In genomic region chr9:105244996-105245719, GRCh38 we compare ENCODE assay signal across 8 cellular contexts. TPM values are rescaled to one million over a fixed set of nuclear protein-coding genes. Genes with fewer than 3 reads are reported as not detected.
DNase-seq lines count a peak whose midpoint lies in the region; ATAC-seq and TF ChIP-seq lines count a peak whose summit lies in the region.

No MANE protein-coding gene starts in this region.

- H3K9me3 Mint-ChIP-seq in stimulated activated naive B cell treated with anti-CD40 and anti-IgM and Interleukin-4, amounts not matched to agents 10 μg/mL and 1 μg/mL and 100 μg/mL, for 72 hours, result no peaks in the 10 kb centered on the region

- DNase-seq in A172 (ENCODE audit: low spot score) (peak; percentile 65), NCI-H748 (lab: John Stamatoyannopoulos, UW; ENCODE audit: unreplicated experiment) (peak; percentile 89), erythroblast (lab: John Stamatoyannopoulos, UW) (peak; percentile 33 to 57)
- peak; percentile 58 for DNase-seq in activated T-cell treated with anti-CD3 and anti-CD28 coated beads, Interleukin-2, amount 50 U/mL, for 1 hour
- peak; percentile 21 for DNase-seq in stimulated activated naive B cell treated with anti-CD40 and anti-IgM and Interleukin-4, amounts not matched to agents 10 μg/mL and 1 μg/mL and 100 μg/mL, for 72 hours

- H3K4me3 ChIP-seq in mucosa of stomach (ENCODE audit: low read length), result peak overlapping the region; percentile 94

- no peaks in the 10 kb centered on the region for H3K27me3 ChIP-seq in mucosa of stomach (ENCODE audit: control insufficient read depth, insufficient read depth, low read length)

- ATAC-seq in GM18517 (IDR thresholded peaks at IDR 0.05; ENCODE audit: unreplicated experiment) (peak; percentile 14), HG03159 (IDR thresholded peaks at IDR 0.05; ENCODE audit: unreplicated experiment) (peak; percentile 23)
- ATAC-seq in stimulated activated naive B cell treated with anti-CD40 and anti-IgM and Interleukin-4, amounts not matched to agents 10 μg/mL and 1 μg/mL and 100 μg/mL, for 72 hours (replicated peaks), result peak; percentile 16 to 21

- H3K4me3 Mint-ChIP-seq in stimulated activated naive B cell treated with anti-CD40 and anti-IgM and Interleukin-4, amounts not matched to agents 10 μg/mL and 1 μg/mL and 100 μg/mL, for 72 hours, result peak overlapping the region; percentile 88

- H3K9me3 ChIP-seq in mucosa of stomach (ENCODE audit: control insufficient read depth, low read length), result no peaks in the 10 kb centered on the region

- peaks cover 8 to 27% of the 10 kb centered on the region in 2 donors for H3K4me1 Mint-ChIP-seq in stimulated activated naive B cell treated with anti-CD40 and anti-IgM and Interleukin-4, amounts not matched to agents 10 μg/mL and 1 μg/mL and 100 μg/mL, for 72 hours

- H3K9ac ChIP-seq in mucosa of stomach (ENCODE audit: low read length), result peak overlapping the region; percentile 98

- no peaks in the 10 kb centered on the region for H3K36me3 ChIP-seq in mucosa of stomach (ENCODE audit: control insufficient read depth, insufficient read depth, low read length)

- H3K4me1 ChIP-seq in mucosa of stomach (ENCODE audit: control insufficient read depth, insufficient read depth, low read length), result peaks cover 23% of the 10 kb centered on the region

- no peaks in the 10 kb centered on the region for H3K27me3 Mint-ChIP-seq in stimulated activated naive B cell treated with anti-CD40 and anti-IgM and Interleukin-4, amounts not matched to agents 10 μg/mL and 1 μg/mL and 100 μg/mL, for 72 hours

- TF ChIP-seq POLR2A in erythroblast (IDR thresholded peaks at IDR 0.05; ENCODE audit: low read length), result no peak

- no peaks in the 10 kb centered on the region for H3K36me3 Mint-ChIP-seq in stimulated activated naive B cell treated with anti-CD40 and anti-IgM and Interleukin-4, amounts not matched to agents 10 μg/mL and 1 μg/mL and 100 μg/mL, for 72 hours

- peak overlapping the region; percentile 86 for H3K27ac Mint-ChIP-seq in stimulated activated naive B cell treated with anti-CD40 and anti-IgM and Interleukin-4, amounts not matched to agents 10 μg/mL and 1 μg/mL and 100 μg/mL, for 72 hours

RNA-seq across cellular contexts. Expression of gene SLC44A1, which starts 0.7 kb away (rescaled TPM):
- total RNA-seq in A172 (2014; rRNA removed; shearing (Covaris generic)), result 44.0 and 47.0 TPM in 2 replicates

Comparison
In these comparisons a context has a peak if more than half of its experiments do, and no peak if none do; other contexts are left out.
1. Peak in every context shown above with its lines: DNase-seq, ATAC-seq and H3K4me3 ChIP-seq.
2. DNase-seq: peak in every context shown above with its lines; median percentile 89 in NCI-H748; 65 in A172; 58 in activated T-cell treated with anti-CD3 and anti-CD28 coated beads, Interleukin-2, amount 50 U/mL, for 1 hour; 45 in erythroblast; 21 in stimulated activated naive B cell treated with anti-CD40 and anti-IgM and Interleukin-4, amounts not matched to agents 10 μg/mL and 1 μg/mL and 100 μg/mL, for 72 hours.